ENCODE assay signal across 8 cellular contexts in the genomic region with DNA sequence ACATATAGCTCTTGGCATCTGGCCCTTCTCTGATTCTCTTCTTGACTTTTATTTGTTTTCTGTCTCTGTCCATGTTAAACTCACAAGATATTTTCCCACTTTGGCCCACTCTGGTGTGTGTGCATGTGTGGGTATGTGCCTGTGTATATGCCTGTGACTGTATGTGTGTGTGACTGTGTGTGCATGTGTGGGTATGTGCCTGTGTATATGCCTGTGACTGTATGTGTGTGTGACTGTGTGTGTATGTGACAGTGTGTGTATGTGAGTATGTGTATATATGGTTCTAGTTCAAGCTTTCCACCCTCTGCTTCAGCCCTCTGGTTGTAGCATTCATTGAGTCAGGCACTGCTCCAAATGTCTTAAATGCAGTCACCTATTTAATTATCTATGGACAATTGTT.
"Had no signal": no experiment of that assay in that cellular context is flagged by ENCODE, and none has a peak within 500 bp of the region (broad histone marks: within the 10 kb centered on the region; RNA-seq: fewer than 3 reads in every experiment).

No MANE protein-coding gene starts in this region.

- H3K27ac ChIP-seq: HL-60, KMS-11 had no signal

- H3K36me3 Mint-ChIP-seq: IgD-negative memory B cell had no signal

- DNase-seq: IMR-90, KBM-7, KG1 had no signal

- H3K4me3 ChIP-seq: K562 had no signal

- FAIRE-seq: HepG2, K562 had no signal

- H3K27ac Mint-ChIP-seq: IgD-negative memory B cell had no signal

- H3K4me3 Mint-ChIP-seq: IgD-negative memory B cell had no signal

- ATAC-seq: HepG2, K562 had no signal

- H3K4me1 Mint-ChIP-seq: IgD-negative memory B cell had no signal
